ENCODE assay signal across 8 cellular contexts in genomic region chr19:51422053-51422448, GRCh38. TPM values are rescaled to one million over a fixed set of nuclear protein-coding genes. Genes with fewer than 3 reads are reported as not detected.
DNase-seq lines count a peak whose midpoint lies in the region; FAIRE-seq and TF ChIP-seq lines count a peak whose summit lies in the region.

No MANE protein-coding gene starts in this region.

- FAIRE-seq in H1 (lab: Jason Lieb, UNC) = no peak

- no peaks in the 10 kb centered on the region for H4K20me1 ChIP-seq in H1 (replicated peaks in 1 of 2; ENCODE audit: control insufficient read depth in 1 of 2, insufficient read depth in 2 of 2, low read length in 2 of 2)

- POLR2A ChIA-PET in H1 (lab: Charles Lee; ENCODE audit: partially characterized antibody) = interaction anchor here (0.5 to 1.8 kb wide), 5 partner anchors 9 to 723 kb away, joined by 3 to 5 read pairs (median 3); partner anchors contain the start of gene CLDND2

- no peaks in the 10 kb centered on the region for H3K79me2 ChIP-seq in H1 (ENCODE audit: control insufficient read depth in 1 of 2, insufficient read depth in 2 of 2, low read length in 2 of 2)
- no peaks in the 10 kb centered on the region for H3K79me2 ChIP-seq in mesendoderm (ENCODE audit: control insufficient read depth, insufficient read depth, low read length)

- H3K27me3 ChIP-seq in H1 (replicated peaks in 1 of 4; ENCODE audit: control insufficient read depth in 3 of 4, extremely low read depth in 1 of 4, insufficient read depth in 3 of 4, low read length in 3 of 4) (peaks cover 0 to 5% (median 2%) of the 10 kb centered on the region in 4 experiments; a peak in 3 of 7 replicates), mesendoderm (ENCODE audit: insufficient read depth, low read length, poor library complexity) (no peaks in the 10 kb centered on the region)

- H2AFZ ChIP-seq in H1 (ENCODE audit: low read length) = peak overlapping the region; percentile 97; the same call in 1 of the 2 replicates

- H2BK5ac ChIP-seq in H1 (ENCODE audit: low read depth, low read length) (no peak overlapping the region), mesendoderm (ENCODE audit: low read length) (no peak overlapping the region)

- H2BK15ac ChIP-seq in H1 (ENCODE audit: low read length) = no peak overlapping the region
- no peak overlapping the region for H2BK15ac ChIP-seq in mesendoderm (replicated peaks; ENCODE audit: low read depth)

- peak; percentile 72 for DNase-seq in NK-92 treated with Interleukin-12 subunit alpha and Interleukin-12 subunit beta, amount 100 ng/mL, for 24 hours (lab: John Stamatoyannopoulos, UW)
- DNase-seq in NK-92 (lab: John Stamatoyannopoulos, UW; ENCODE audit: unreplicated experiment) (no peak), NCI-H69 (lab: John Stamatoyannopoulos, UW) (peak; percentile 37), H1 (ENCODE audit: low read depth in 1 of 2, low spot score in 2 of 2) (peak; percentile 69 to 100), mesendoderm (peak; percentile 85), cerebellar nuclear complex (lab: John Stamatoyannopoulos, UW) (no peak)
- peak; percentile 99 for DNase-seq in activated CD8-positive, alpha-beta memory T cell treated with anti-CD3 and anti-CD28 coated beads for 24 hours
- DNase-seq in stimulated activated CD8-positive, alpha-beta memory T cell treated with anti-CD3 and anti-CD28 coated beads, Interleukin-2, amount 100 ng/mL, for 1 hour (ENCODE audit: low read depth in 2 of 2) = peak; percentile 68 to 72

- H4K8ac ChIP-seq in H1 (ENCODE audit: extremely low read depth, insufficient read depth, low read length) (no peak overlapping the region), mesendoderm (ENCODE audit: low read depth, low read length) (no peak overlapping the region)

- H4K91ac ChIP-seq in H1 (replicated peaks; ENCODE audit: insufficient read length, low read length) = no peak overlapping the region

- H3K4me1 ChIP-seq in H1 (replicated peaks in 1 of 4; ENCODE audit: control insufficient read depth in 3 of 4, insufficient read depth in 4 of 4, low read length in 3 of 4) (peaks cover 0 to 11% (median 3%) of the 10 kb centered on the region in 4 experiments; a peak in 2 of 7 replicates), mesendoderm (ENCODE audit: control insufficient read depth, low read depth, low read length) (no peaks in the 10 kb centered on the region)

- no peak overlapping the region for H3K27ac ChIP-seq in H1 (ENCODE audit: low read depth, low read length)
- H3K27ac ChIP-seq in mesendoderm (ENCODE audit: low read depth, low read length) = no peak overlapping the region

- H3K79me1 ChIP-seq in H1 (ENCODE audit: low read depth, low read length) (no peaks in the 10 kb centered on the region), mesendoderm (ENCODE audit: low read length) (no peaks in the 10 kb centered on the region)

- CTCF ChIA-PET in H1 (lab: Charles Lee; ENCODE audit: partially characterized antibody) = interaction anchor here (0.6 to 6.7 kb wide), 36 partner anchors 8 to 476 kb away, joined by 3 to 58 read pairs (median 3); partner anchors contain the start of genes NKG7 and VSIG10L

- peak; percentile 65 to 77 for TF ChIP-seq RAD21 in H1 (IDR thresholded peaks at IDR 0.05 in 1 of 2, conservative IDR thresholded peaks at IDR 0.05 in 1 of 2; ENCODE audit: low read depth in 2 of 2, low read length in 2 of 2)

- 12% methylated on average over 16 of the region's 19 CpGs; no CpG with 5 or more reads in 1 of the 2 experiments for WGBS in H1 (ENCODE audit: extremely low coverage in 1 of 2, insufficient coverage in 1 of 2, insufficient read length in 1 of 2, insufficient replicate concordance in 2 of 2, low coverage in 1 of 2, low lambda C conversion rate in 2 of 2, missing lambda C conversion rate in 1 of 2), 2 experiments
- no CpG with 5 or more reads among the region's 19 CpGs for WGBS in mesendoderm (ENCODE audit: extremely low coverage, insufficient coverage, low lambda C conversion rate)

- H3K36me3 ChIP-seq in H1 (ENCODE audit: control insufficient read depth in 2 of 4, insufficient read depth in 4 of 4, low read length in 3 of 4) = no peaks in the 10 kb centered on the region
- H3K36me3 ChIP-seq in mesendoderm (ENCODE audit: control insufficient read depth, insufficient read depth, low read length) = no peaks in the 10 kb centered on the region

- H2AK5ac ChIP-seq in H1 (ENCODE audit: low read depth, low read length) = no peak overlapping the region
- no peak overlapping the region for H2AK5ac ChIP-seq in mesendoderm (ENCODE audit: low read length)

- no peak for TF ChIP-seq POLR2A in H1 (IDR thresholded peaks at IDR 0.05; ENCODE audit: control extremely low read depth in 1 of 2, low read depth in 2 of 2, low read length in 2 of 2)

- H3K23ac ChIP-seq in H1 (ENCODE audit: insufficient read length) = no peak overlapping the region
- H3K23ac ChIP-seq in mesendoderm (ENCODE audit: low read length) = no peak overlapping the region

- peak; percentile 92 to 97 (median 95) for TF ChIP-seq CTCF in H1 (IDR thresholded peaks at IDR 0.05; ENCODE audit: control extremely low read depth in 1 of 3, insufficient read depth in 1 of 3, low read depth in 1 of 3, low read length in 3 of 3)

- H3K23me2 ChIP-seq in H1 (ENCODE audit: low read depth, low read length) = peaks cover 1% of the 10 kb centered on the region; the same call in 1 of the 2 replicates

- no peak overlapping the region for H3K56ac ChIP-seq in H1 (replicated peaks; ENCODE audit: insufficient read length, low read depth, low read length)
- no peak overlapping the region for H3K56ac ChIP-seq in mesendoderm (ENCODE audit: low read length)

- H3K4ac ChIP-seq in H1 (replicated peaks; ENCODE audit: insufficient read length, low read depth, low read length) (no peak overlapping the region), mesendoderm (ENCODE audit: low read depth, low read length) (no peak overlapping the region)

- H2BK20ac ChIP-seq in H1 (ENCODE audit: low read length) = no peak overlapping the region

- no peak overlapping the region for H2BK12ac ChIP-seq in H1 (ENCODE audit: low read depth, low read length)

- no peak overlapping the region for H3K14ac ChIP-seq in H1 (ENCODE audit: insufficient read length)

- H3K9ac ChIP-seq in H1 (replicated peaks in 1 of 4; ENCODE audit: extremely low read depth in 1 of 4, low read depth in 3 of 4, low read length in 3 of 4) (no peak overlapping the region), mesendoderm (ENCODE audit: low read length) (no peak overlapping the region)

- H3K18ac ChIP-seq in H1 (ENCODE audit: extremely low read depth, low read length) (no peak overlapping the region), mesendoderm (ENCODE audit: low read length) (no peak overlapping the region)

- H3K9me3 ChIP-seq in H1 (ENCODE audit: insufficient read depth in 2 of 2, low read depth in 1 of 2, low read length in 1 of 2) = no peaks in the 10 kb centered on the region

- H3K4me3 ChIP-seq in H1 (ENCODE audit: extremely low read depth in 1 of 4, insufficient read depth in 2 of 4, low read depth in 3 of 4, low read length in 4 of 4) (peak overlapping the region in 3 of 4 experiments; percentile 46 to 58 (median 49); a peak in 6 of 8 replicates), mesendoderm (ENCODE audit: low read length) (no peak overlapping the region)

- 0 out of 3 replicates have a peak, but pooled peaks of 1 of the 2 experiments have one; percentile 23 for TF ChIP-seq EP300 in H1 (IDR thresholded peaks at IDR 0.05; ENCODE audit: borderline replicate concordance in 1 of 2, low read depth in 2 of 2, low read length in 2 of 2)

- H2BK120ac ChIP-seq in H1 (replicated peaks; ENCODE audit: low read depth, low read length) (no peak overlapping the region), mesendoderm (ENCODE audit: low read depth, low read length) (no peak overlapping the region)

- H4K5ac ChIP-seq in H1 (ENCODE audit: insufficient read length, low read depth, low read length) (no peak overlapping the region), mesendoderm (ENCODE audit: low read length) (no peak overlapping the region)

- H3K4me2 ChIP-seq in H1 (ENCODE audit: insufficient read depth in 1 of 2, low read depth in 2 of 2, low read length in 2 of 2) = peak overlapping the region; percentile 8 to 99; a peak in 2 of 4 replicates
- no peak overlapping the region for H3K4me2 ChIP-seq in mesendoderm (ENCODE audit: low read length)

RNA-seq across cellular contexts. Expression of gene SIGLEC10, which starts 4.6 kb away (rescaled TPM):
- not detected in 2 replicates for total RNA-seq in H1 (2021; fragmentation: NEBNext Ultra II Directional; extraction: Animal tissue kit (Norgen Biotek cat#: 25700))
- polyA plus RNA-seq in H1 (2011; rRNA removed) = 0.06 TPM in 1 of 2 replicates, not detected in the other
- 0.05 TPM for polyA plus RNA-seq in H1 (2011; cell fraction: cytosol; rRNA removed)
- not detected for polyA plus RNA-seq in H1 (2011; cell fraction: nucleus; rRNA removed)
- polyA plus RNA-seq in H1 (2012, experiment 1 of 2) = 0.68 to 1.4 TPM (median 0.97 TPM) in 4 replicates
- polyA plus RNA-seq in H1 (2012, experiment 2 of 2) = 0.33 TPM
- polyA plus RNA-seq in H1 (2013, experiment 1 of 2) = 0.08 TPM
- 0.04 TPM for polyA plus RNA-seq in H1 (2013, experiment 2 of 2)
- not detected in 2 replicates for polyA minus RNA-seq in H1 (2011; rRNA and poly(A)+ RNA removed)
- not detected for polyA minus RNA-seq in H1 (2011; cell fraction: cytosol; rRNA and poly(A)+ RNA removed)
- not detected for polyA minus RNA-seq in H1 (2011; cell fraction: nucleus; rRNA and poly(A)+ RNA removed)
- polyA plus RNA-seq in mesendoderm (2013, experiment 1 of 2) = 0.03 TPM
- polyA plus RNA-seq in mesendoderm (2013, experiment 2 of 2) = 0.01 TPM

RNA-seq across cellular contexts. Expression of gene C19orf84, which starts 31.7 kb away (rescaled TPM):
- 1.7 and 2.4 TPM in 2 replicates for total RNA-seq in H1 (2021; fragmentation: NEBNext Ultra II Directional; extraction: Animal tissue kit (Norgen Biotek cat#: 25700))
- 2.1 and 2.3 TPM in 2 replicates for polyA plus RNA-seq in H1 (2011; rRNA removed)
- 2.2 TPM for polyA plus RNA-seq in H1 (2011; cell fraction: cytosol; rRNA removed)
- 1.4 TPM for polyA plus RNA-seq in H1 (2011; cell fraction: nucleus; rRNA removed)
- polyA plus RNA-seq in H1 (2012, experiment 1 of 2) = 3.3 to 4.6 TPM (median 3.9 TPM) in 4 replicates
- 4.1 TPM for polyA plus RNA-seq in H1 (2012, experiment 2 of 2)
- polyA plus RNA-seq in H1 (2013, experiment 1 of 2) = 4.3 TPM
- 4.6 TPM for polyA plus RNA-seq in H1 (2013, experiment 2 of 2)
- 0.50 and 0.73 TPM in 2 replicates for polyA minus RNA-seq in H1 (2011; rRNA and poly(A)+ RNA removed)
- 2.9 TPM for polyA minus RNA-seq in H1 (2011; cell fraction: cytosol; rRNA and poly(A)+ RNA removed)
- polyA minus RNA-seq in H1 (2011; cell fraction: nucleus; rRNA and poly(A)+ RNA removed) = 1.7 TPM
- 4.2 TPM for polyA plus RNA-seq in mesendoderm (2013, experiment 1 of 2)
- polyA plus RNA-seq in mesendoderm (2013, experiment 2 of 2) = 4.6 TPM

RNA-seq across cellular contexts. Expression of gene LIM2, which starts 34.3 kb away (rescaled TPM):
- total RNA-seq in H1 (2021; fragmentation: NEBNext Ultra II Directional; extraction: Animal tissue kit (Norgen Biotek cat#: 25700)) = not detected in 2 replicates
- polyA plus RNA-seq in H1 (2011; rRNA removed) = 0.13 TPM in 1 of 2 replicates, not detected in the other
- 0.17 TPM for polyA plus RNA-seq in H1 (2011; cell fraction: cytosol; rRNA removed)
- polyA plus RNA-seq in H1 (2011; cell fraction: nucleus; rRNA removed) = not detected
- 0.28 TPM in 1 of 4 replicates, not detected in the others for polyA plus RNA-seq in H1 (2012, experiment 1 of 2)
- polyA plus RNA-seq in H1 (2012, experiment 2 of 2) = not detected
- polyA plus RNA-seq in H1 (2013, experiment 1 of 2) = not detected
- not detected for polyA plus RNA-seq in H1 (2013, experiment 2 of 2)
- not detected in 2 replicates for polyA minus RNA-seq in H1 (2011; rRNA and poly(A)+ RNA removed)
- polyA minus RNA-seq in H1 (2011; cell fraction: cytosol; rRNA and poly(A)+ RNA removed) = not detected
- polyA minus RNA-seq in H1 (2011; cell fraction: nucleus; rRNA and poly(A)+ RNA removed) = not detected
- not detected for polyA plus RNA-seq in mesendoderm (2013, experiment 1 of 2)
- not detected for polyA plus RNA-seq in mesendoderm (2013, experiment 2 of 2)

RNA-seq across cellular contexts. Expression of gene SIGLEC8, which starts 36.2 kb away (rescaled TPM):
- not detected in 2 replicates for total RNA-seq in H1 (2021; fragmentation: NEBNext Ultra II Directional; extraction: Animal tissue kit (Norgen Biotek cat#: 25700))
- not detected in 2 replicates for polyA plus RNA-seq in H1 (2011; rRNA removed)
- polyA plus RNA-seq in H1 (2011; cell fraction: cytosol; rRNA removed) = not detected
- not detected for polyA plus RNA-seq in H1 (2011; cell fraction: nucleus; rRNA removed)
- not detected in 4 replicates for polyA plus RNA-seq in H1 (2012, experiment 1 of 2)
- not detected for polyA plus RNA-seq in H1 (2012, experiment 2 of 2)
- not detected for polyA plus RNA-seq in H1 (2013, experiment 1 of 2)
- polyA plus RNA-seq in H1 (2013, experiment 2 of 2) = not detected
- polyA minus RNA-seq in H1 (2011; rRNA and poly(A)+ RNA removed) = not detected in 2 replicates
- polyA minus RNA-seq in H1 (2011; cell fraction: cytosol; rRNA and poly(A)+ RNA removed) = not detected
- not detected for polyA minus RNA-seq in H1 (2011; cell fraction: nucleus; rRNA and poly(A)+ RNA removed)
- not detected for polyA plus RNA-seq in mesendoderm (2013, experiment 1 of 2)
- not detected for polyA plus RNA-seq in mesendoderm (2013, experiment 2 of 2)

RNA-seq across cellular contexts. Expression of gene NKG7, which starts 49.6 kb away (rescaled TPM):
- not detected in 2 replicates for total RNA-seq in H1 (2021; fragmentation: NEBNext Ultra II Directional; extraction: Animal tissue kit (Norgen Biotek cat#: 25700))
- polyA plus RNA-seq in H1 (2011; rRNA removed) = not detected in 2 replicates
- not detected for polyA plus RNA-seq in H1 (2011; cell fraction: cytosol; rRNA removed)
- not detected for polyA plus RNA-seq in H1 (2011; cell fraction: nucleus; rRNA removed)
- polyA plus RNA-seq in H1 (2012, experiment 1 of 2) = not detected in 4 replicates
- polyA plus RNA-seq in H1 (2012, experiment 2 of 2) = not detected
- polyA plus RNA-seq in H1 (2013, experiment 1 of 2) = not detected
- polyA plus RNA-seq in H1 (2013, experiment 2 of 2) = not detected
- not detected in 2 replicates for polyA minus RNA-seq in H1 (2011; rRNA and poly(A)+ RNA removed)
- not detected for polyA minus RNA-seq in H1 (2011; cell fraction: cytosol; rRNA and poly(A)+ RNA removed)
- not detected for polyA minus RNA-seq in H1 (2011; cell fraction: nucleus; rRNA and poly(A)+ RNA removed)
- polyA plus RNA-seq in mesendoderm (2013, experiment 1 of 2) = not detected
- not detected for polyA plus RNA-seq in mesendoderm (2013, experiment 2 of 2)

Comparison
In these comparisons a context has a peak if more than half of its experiments do, and no peak if none do; other contexts are left out.
1. DNase-seq: peak in NK-92 treated with Interleukin-12 subunit alpha and Interleukin-12 subunit beta, amount 100 ng/mL, for 24 hours (single experiment), NCI-H69 (single experiment), activated CD8-positive, alpha-beta memory T cell treated with anti-CD3 and anti-CD28 coated beads for 24 hours (single experiment), H1 (2 of 2), mesendoderm (single experiment) and stimulated activated CD8-positive, alpha-beta memory T cell treated with anti-CD3 and anti-CD28 coated beads, Interleukin-2, amount 100 ng/mL, for 1 hour (2 of 2); none in NK-92 (single experiment) and cerebellar nuclear complex (0 of 2).